ENCODE assay signal across 2 cellular contexts in the genomic region with DNA sequence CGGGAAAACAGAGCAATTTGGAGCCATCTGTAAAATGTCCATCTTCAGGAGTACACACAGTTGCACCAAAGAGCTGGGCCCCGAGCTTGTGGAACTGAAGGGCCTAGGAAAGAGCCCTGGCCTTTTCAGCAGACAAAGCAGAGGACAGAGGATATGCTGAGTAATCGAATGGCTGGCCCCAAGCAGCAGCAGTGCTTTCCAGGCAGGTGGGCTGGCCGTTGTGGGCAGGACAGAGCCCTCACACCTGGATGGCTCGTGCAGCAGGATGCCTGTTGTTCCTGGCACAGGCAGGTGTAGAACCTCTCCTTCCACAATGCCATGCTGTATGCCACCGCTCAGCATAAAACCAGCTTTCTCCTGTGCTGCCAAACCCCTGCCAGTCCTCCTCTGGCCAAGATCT.
TF ChIP-seq lines count a peak whose summit lies in the region.

No MANE protein-coding gene starts in this region.

TF ChIP-seq in A549, 52 proteins besides CTCF, POLR2A, EP300 and RAD21:
- TF ChIP-seq MAFK (IDR thresholded peaks at IDR 0.05; ENCODE audit: partially characterized antibody) (peak; percentile 75), EHMT2 (IDR thresholded peaks at IDR 0.05; ENCODE audit: low read depth) (no peak)

TF ChIP-seq in GM23338, 12 proteins besides CTCF, POLR2A, EP300 and RAD21:
- TF ChIP-seq ZNF331 (CRISPR knock-in tag; IDR thresholded peaks at IDR 0.05; ENCODE audit: low read depth) (no peak), ZNF114 (CRISPR knock-in tag; IDR thresholded peaks at IDR 0.05) (no peak), JUNB (IDR thresholded peaks at IDR 0.05; ENCODE audit: unreplicated experiment) (no peak), ETS1 (IDR thresholded peaks at IDR 0.05) (no peak), CREB1 (CRISPR knock-in tag; IDR thresholded peaks at IDR 0.05; ENCODE audit: low read depth) (no peak), STAT1 (IDR thresholded peaks at IDR 0.05; ENCODE audit: unreplicated experiment) (no peak), NANOG (IDR thresholded peaks at IDR 0.05; ENCODE audit: borderline replicate concordance) (no peak), EZH2 (IDR thresholded peaks at IDR 0.05; ENCODE audit: low read depth, unreplicated experiment) (no peak), ZNF462 (CRISPR knock-in tag; IDR thresholded peaks at IDR 0.05) (no peak), POLR2AphosphoS5 (IDR thresholded peaks at IDR 0.05; ENCODE audit: low read depth) (no peak), EZH2phosphoT487 (IDR thresholded peaks at IDR 0.05; ENCODE audit: unreplicated experiment) (no peak)
- TF ChIP-seq, protein P1, sequence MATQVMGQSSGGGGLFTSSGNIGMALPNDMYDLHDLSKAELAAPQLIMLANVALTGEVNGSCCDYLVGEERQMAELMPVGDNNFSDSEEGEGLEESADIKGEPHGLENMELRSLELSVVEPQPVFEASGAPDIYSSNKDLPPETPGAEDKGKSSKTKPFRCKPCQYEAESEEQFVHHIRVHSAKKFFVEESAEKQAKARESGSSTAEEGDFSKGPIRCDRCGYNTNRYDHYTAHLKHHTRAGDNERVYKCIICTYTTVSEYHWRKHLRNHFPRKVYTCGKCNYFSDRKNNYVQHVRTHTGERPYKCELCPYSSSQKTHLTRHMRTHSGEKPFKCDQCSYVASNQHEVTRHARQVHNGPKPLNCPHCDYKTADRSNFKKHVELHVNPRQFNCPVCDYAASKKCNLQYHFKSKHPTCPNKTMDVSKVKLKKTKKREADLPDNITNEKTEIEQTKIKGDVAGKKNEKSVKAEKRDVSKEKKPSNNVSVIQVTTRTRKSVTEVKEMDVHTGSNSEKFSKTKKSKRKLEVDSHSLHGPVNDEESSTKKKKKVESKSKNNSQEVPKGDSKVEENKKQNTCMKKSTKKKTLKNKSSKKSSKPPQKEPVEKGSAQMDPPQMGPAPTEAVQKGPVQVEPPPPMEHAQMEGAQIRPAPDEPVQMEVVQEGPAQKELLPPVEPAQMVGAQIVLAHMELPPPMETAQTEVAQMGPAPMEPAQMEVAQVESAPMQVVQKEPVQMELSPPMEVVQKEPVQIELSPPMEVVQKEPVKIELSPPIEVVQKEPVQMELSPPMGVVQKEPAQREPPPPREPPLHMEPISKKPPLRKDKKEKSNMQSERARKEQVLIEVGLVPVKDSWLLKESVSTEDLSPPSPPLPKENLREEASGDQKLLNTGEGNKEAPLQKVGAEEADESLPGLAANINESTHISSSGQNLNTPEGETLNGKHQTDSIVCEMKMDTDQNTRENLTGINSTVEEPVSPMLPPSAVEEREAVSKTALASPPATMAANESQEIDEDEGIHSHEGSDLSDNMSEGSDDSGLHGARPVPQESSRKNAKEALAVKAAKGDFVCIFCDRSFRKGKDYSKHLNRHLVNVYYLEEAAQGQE (IDR thresholded peaks at IDR 0.05; ENCODE audit: unreplicated experiment), result no peak
